Comparison of ENCODE assay signal across 9 cellular contexts in genomic region chr2:37711308-37711731, GRCh38. TPM values are rescaled to one million over a fixed set of nuclear protein-coding genes. Genes with fewer than 3 reads are reported as not detected.
DNase-seq lines count a peak whose midpoint lies in the region; ATAC-seq and TF ChIP-seq lines count a peak whose summit lies in the region.
"Had no signal": no experiment of that assay in that cellular context is flagged by ENCODE, and none has a peak within 500 bp of the region (broad histone marks: within the 10 kb centered on the region; RNA-seq: fewer than 3 reads in every experiment).

No MANE protein-coding gene starts in this region.

- H3K4me1 Mint-ChIP-seq in chondrocyte (ENCODE audit: low read depth), result peaks cover 47% of the 10 kb centered on the region

- intact Hi-C loops in Panc1 (cut with micrococcal nuclease; ENCODE audit: unreplicated experiment), result no loop called here
- intact Hi-C loops in cardiac septum (cut with DNase I), result no loop called here
- intact Hi-C loops in uterus (cut with DNase I; ENCODE audit: low total_unique reads), result no loop called here

- POLR2A ChIA-PET in Panc1 (lab: Charles Lee), result no interaction called here

- peak overlapping the region; percentile 95 for H3K27ac Mint-ChIP-seq in chondrocyte (ENCODE audit: unreplicated experiment)
- H3K27ac Mint-ChIP-seq: dendritic cell treated with granulocyte-macrophage colony-stimulating factor and Interleukin-4, amounts not matched to agents 40 ng/mL and 50 ng/mL, for 4 days had no signal

- in situ Hi-C loops in Panc1 (cut with HindIII; ENCODE audit: low pct_unique_long_range_greater_than_20kb, low sequenced_read_pairs), result no loop called here

- no peaks in the 10 kb centered on the region for H3K27me3 ChIP-seq in Panc1 (ENCODE audit: control insufficient read depth, insufficient read depth, low read length)
- H3K27me3 ChIP-seq in uterus, result no peaks in the 10 kb centered on the region

- no peaks in the 10 kb centered on the region for H3K4me1 ChIP-seq in Panc1 (ENCODE audit: control insufficient read depth, insufficient read depth, low read length)
- H3K4me1 ChIP-seq in uterus, result no peaks in the 10 kb centered on the region

- H3K9me3 Mint-ChIP-seq in chondrocyte (ENCODE audit: low read depth), result peaks cover 13% of the 10 kb centered on the region

- DNase-seq in AG10803 (ENCODE audit: low read depth) (peak; percentile 98), Panc1 (ENCODE audit: low read depth, low spot score) (no peak), chondrocyte (ENCODE audit: low spot score) (no peak), skeletal muscle cell (ENCODE audit: low read depth) (peak; percentile 79), cardiac septum (ENCODE audit: low spot score) (no peak), amygdala (lab: John Stamatoyannopoulos, UW) (no peak), uterus (no peak)

- H3K36me3 ChIP-seq in Panc1 (ENCODE audit: control insufficient read depth, insufficient read depth, low read length) (no peaks in the 10 kb centered on the region), uterus (no peaks in the 10 kb centered on the region)

- TF ChIP-seq POLR2A in uterus (IDR thresholded peaks at IDR 0.05), result no peak

- H3K27me3 Mint-ChIP-seq in chondrocyte (ENCODE audit: low read depth), result no peaks in the 10 kb centered on the region
- H3K27me3 Mint-ChIP-seq: dendritic cell treated with granulocyte-macrophage colony-stimulating factor and Interleukin-4, amounts not matched to agents 40 ng/mL and 50 ng/mL, for 4 days had no signal

- H3K36me3 Mint-ChIP-seq in chondrocyte (ENCODE audit: low read depth), result peaks cover 8% of the 10 kb centered on the region

- H3K9me3 ChIP-seq in Panc1 (ENCODE audit: control insufficient read depth, insufficient read depth, low read depth, low read length), result peaks cover 5% of the 10 kb centered on the region; the same call in 1 of the 2 replicates
- H3K9me3 ChIP-seq in uterus, result no peaks in the 10 kb centered on the region

- no TSS peak for BruUV-seq in Panc1 (replicated peaks; lab: Mats Ljungman, UMichigan)

- H3K27ac ChIP-seq in Panc1 (ENCODE audit: low read length), result no peak overlapping the region
- no peak overlapping the region for H3K27ac ChIP-seq in uterus

- H3K4me3 Mint-ChIP-seq in chondrocyte (ENCODE audit: unreplicated experiment), result peak overlapping the region; percentile 35
- H3K4me3 Mint-ChIP-seq: dendritic cell treated with granulocyte-macrophage colony-stimulating factor and Interleukin-4, amounts not matched to agents 40 ng/mL and 50 ng/mL, for 4 days had no signal

- CTCF ChIA-PET in Panc1 (lab: Charles Lee), result no interaction called here

- H3K4me3 ChIP-seq in AG10803 (ENCODE audit: low read length) (no peak overlapping the region), Panc1 (ENCODE audit: low read depth in 2 of 2, low read length in 2 of 2) (no peak overlapping the region), skeletal muscle cell (ENCODE audit: low read depth, low read length) (no peak overlapping the region), uterus (no peak overlapping the region)

- TF ChIP-seq CTCF in AG10803 (conservative IDR thresholded peaks at IDR 0.05; ENCODE audit: low read length) (no peak), Panc1 (IDR thresholded peaks at IDR 0.05) (no peak), chondrocyte (IDR thresholded peaks at IDR 0.05) (no peak), uterus (IDR thresholded peaks at IDR 0.05) (no peak)

- ATAC-seq in GM21529 (IDR thresholded peaks at IDR 0.05; ENCODE audit: unreplicated experiment) (peak; percentile 52), Panc1 (peak; percentile 70)

RNA-seq across cellular contexts. Expression of gene CDC42EP3, which starts 39.9 kb away (rescaled TPM):
- total RNA-seq in Panc1 (2021; ENCODE audit: unreplicated experiment) (6.1 TPM), chondrocyte (60.3 to 97.8 TPM (median 91.2 TPM) in 3 replicates), cardiac septum (194 TPM), uterus (10 to 100 TPM; 24.7 to 93.0 (median 57.3) TPM)
- 3.1 TPM for polyA plus RNA-seq in Panc1 (2012; ENCODE audit: insufficient read length)

Comparison
In these comparisons a context has a peak if more than half of its experiments do, and no peak if none do; other contexts are left out.
1. DNase-seq: peak in AG10803 (single experiment) and skeletal muscle cell (single experiment); none in Panc1 (single experiment), chondrocyte (single experiment), cardiac septum (single experiment), amygdala (0 of 56) and uterus (0 of 2).